In genomic region chr3:149828390-149828789, GRCh38 we compare ENCODE assay signal across 12 cellular contexts.
A peak's percentile ranks its signal among the peaks of the same experiment; 100 is the strongest.
DNase-seq lines count a peak whose midpoint lies in the region; TF ChIP-seq lines count a peak whose summit lies in the region.
"Had no signal": no experiment of that assay in that cellular context is flagged by ENCODE, and none has a peak within 500 bp of the region (broad histone marks: within the 10 kb centered on the region; RNA-seq: fewer than 3 reads in every experiment).

No MANE protein-coding gene starts in this region.

- peak overlapping the region; percentile 67 for H3K27ac ChIP-seq in cingulate gyrus (ENCODE audit: low read depth, low read length)
- peak overlapping the region; percentile 62 for H3K27ac ChIP-seq in layer of hippocampus (ENCODE audit: low read depth, low read length)
- peak overlapping the region; percentile 68 for H3K27ac ChIP-seq in substantia nigra (ENCODE audit: low read depth, low read length, poor library complexity, severe bottlenecking)
- H3K27ac ChIP-seq: BLaER1 had no signal

- no peak for DNase-seq in substantia nigra (lab: John Stamatoyannopoulos, UW)
- DNase-seq in activated CD4-positive, CD25-positive, alpha-beta regulatory T cell (lab: John Stamatoyannopoulos, UW) = no peak
- DNase-seq in HuH-7 (ENCODE audit: low spot score) = no peak
- DNase-seq in NCI-H1436 (lab: John Stamatoyannopoulos, UW) = no peak
- no peak for DNase-seq in GM13976 (ENCODE audit: low spot score)
- DNase-seq: Caco-2; CD8-positive, alpha-beta memory T cell; DMS53; H7 had no signal

- in situ Hi-C loops in GM13976 (cut with MboI; ENCODE audit: low sequenced_read_pairs, unreplicated experiment) = no loop called here

- H3K27me3 ChIP-seq in layer of hippocampus (ENCODE audit: control insufficient read depth, insufficient read depth, low read length) = no peaks in the 10 kb centered on the region
- H3K27me3 ChIP-seq: BLaER1 had no signal

- TF ChIP-seq CTCF in GM13976 (IDR thresholded peaks at IDR 0.05; ENCODE audit: borderline replicate concordance, control extremely low read depth, extremely low read depth, insufficient read depth, missing control alignments) = no peak
